ENCODE assay signal across 1 cellular context in the genomic region with DNA sequence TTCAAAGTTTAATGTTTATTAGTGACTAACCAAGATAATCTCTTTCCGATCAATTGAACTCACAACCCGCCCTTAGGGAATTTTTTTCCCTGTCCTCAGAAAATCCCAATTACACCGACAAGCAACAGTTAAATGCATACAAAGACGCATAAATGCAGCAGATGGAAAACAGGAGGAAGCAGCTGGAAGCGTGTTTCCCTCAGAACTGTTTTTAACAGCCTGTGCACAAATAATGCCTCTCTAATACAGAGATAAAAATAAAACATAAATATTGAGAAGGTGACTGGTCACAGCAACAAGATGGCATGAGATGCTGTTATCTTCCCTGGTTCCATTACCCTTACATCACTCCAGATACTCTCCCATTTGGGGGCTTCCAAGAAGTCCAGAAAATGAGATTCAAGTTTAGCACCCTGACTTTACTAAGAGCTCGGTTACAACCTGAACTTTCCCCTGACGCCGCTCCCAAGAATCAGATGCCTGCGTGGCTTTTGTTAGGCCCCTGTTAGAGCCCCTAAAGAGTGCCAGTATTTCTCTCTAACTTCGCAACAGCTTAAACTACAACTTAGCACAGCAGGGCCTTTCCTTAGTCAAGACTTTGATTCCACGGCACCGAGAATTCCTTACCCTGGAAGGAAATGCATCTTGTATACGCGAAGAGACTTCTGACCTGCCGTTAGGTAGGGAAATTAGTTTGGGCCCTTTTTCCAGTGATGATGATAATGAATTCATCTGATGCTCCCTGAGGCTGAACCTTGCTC.
TF ChIP-seq lines count a peak whose summit lies in the region.

No MANE protein-coding gene starts in this region.

TF ChIP-seq in endothelial cell of umbilical vein, 7 proteins besides CTCF, POLR2A, EP300 and RAD21:
- TF ChIP-seq MAX (IDR thresholded peaks at IDR 0.05; ENCODE audit: insufficient read depth, insufficient read length): no peak
- no peak for TF ChIP-seq GATA2 (IDR thresholded peaks at IDR 0.05; ENCODE audit: insufficient read depth, insufficient read length, low read depth, low read length)
- TF ChIP-seq MYC (IDR thresholded peaks at IDR 0.05; ENCODE audit: low read depth, low read length): no peak
- TF ChIP-seq POLR2AphosphoS5 (IDR thresholded peaks at IDR 0.05; ENCODE audit: insufficient read depth, low read depth, low read length): no peak
- no peak for TF ChIP-seq JUN (IDR thresholded peaks at IDR 0.05; ENCODE audit: borderline replicate concordance, insufficient read depth, insufficient read length, low read depth)
TF ChIP-seq in endothelial cell of umbilical vein: peak in this region for 0.
